Comparison of ENCODE assay signal across 15 cellular contexts in genomic region chr3:172320468-172320867, GRCh38.
A peak's percentile ranks its signal among the peaks of the same experiment; 100 is the strongest.
DNase-seq lines count a peak whose midpoint lies in the region; ATAC-seq and TF ChIP-seq lines count a peak whose summit lies in the region.
"Had no signal": no experiment of that assay in that cellular context is flagged by ENCODE, and none has a peak within 500 bp of the region (broad histone marks: within the 10 kb centered on the region; RNA-seq: fewer than 3 reads in every experiment).

No MANE protein-coding gene starts in this region.

- peaks cover 3% of the 10 kb centered on the region for H3K36me3 ChIP-seq in cardiac muscle cell
- peaks cover 69% of the 10 kb centered on the region for H3K36me3 ChIP-seq in brain microvascular endothelial cell (replicated peaks)
- peaks cover 7 to 14% (median 13%) of the 10 kb centered on the region in 3 donors for H3K36me3 ChIP-seq in tibial artery
- H3K36me3 ChIP-seq in body of pancreas (replicated peaks in 1 of 2; ENCODE audit: insufficient read depth in 1 of 2, low read depth in 2 of 2), result peaks cover 0 to 1% of the 10 kb centered on the region in 2 donors

- H3K27ac ChIP-seq in cardiac muscle cell (peak overlapping the region; percentile 87), brain microvascular endothelial cell (peak overlapping the region; percentile 51), tibial artery (peak overlapping the region; percentile 74 to 79), body of pancreas (peak overlapping the region in 1 of 4 donors; percentile 39)
- H3K27ac ChIP-seq: WERI-Rb-1 had no signal

- TF ChIP-seq POLR2A in body of pancreas (IDR thresholded peaks at IDR 0.05), result no peak

- 70 to 74% methylated on average over 2 of the region's 2 CpGs for WGBS in body of pancreas, 2 donors

- ATAC-seq in Right ventricle myocardium inferior (no peak), natural killer cell (no peak), GM19463 (IDR thresholded peaks at IDR 0.05; ENCODE audit: unreplicated experiment) (no peak), body of pancreas (no peak), GM18502 (IDR thresholded peaks at IDR 0.05; ENCODE audit: poor library complexity, unreplicated experiment) (no peak)
- ATAC-seq: left colon had no signal

- H3K4me1 Mint-ChIP-seq in natural killer cell, result peaks cover 21 to 24% of the 10 kb centered on the region in 2 donors

- TF ChIP-seq CTCF in cardiac muscle cell (IDR thresholded peaks at IDR 0.05; ENCODE audit: low read depth, low read length), result no peak
- TF ChIP-seq CTCF in brain microvascular endothelial cell (IDR thresholded peaks at IDR 0.05; ENCODE audit: low read depth, low read length, missing control alignments), result no peak
- TF ChIP-seq CTCF in natural killer cell (IDR thresholded peaks at IDR 0.05), result no peak
- no peak for TF ChIP-seq CTCF in tibial artery (IDR thresholded peaks at IDR 0.05)
- TF ChIP-seq CTCF in body of pancreas (IDR thresholded peaks at IDR 0.05), result no peak

- no peaks in the 10 kb centered on the region for H3K9me3 ChIP-seq in cardiac muscle cell (ENCODE audit: low read depth)
- no peaks in the 10 kb centered on the region for H3K9me3 ChIP-seq in tibial artery
- no peaks in the 10 kb centered on the region for H3K9me3 ChIP-seq in body of pancreas

- DNase-seq in cardiac muscle cell (ENCODE audit: low read depth in 1 of 2, low spot score in 1 of 2) (no peak), Right ventricle myocardium inferior (ENCODE audit: missing footprints) (no peak), brain microvascular endothelial cell (no peak), natural killer cell (no peak), tibial artery (no peak), body of pancreas (no peak)
- DNase-seq: activated gamma-delta T cell; CD4-positive, alpha-beta memory T cell; HCEC 1CT; left colon; NCI-H2081 treated with DMSO at 0.1 percent for 48 hours; NCI-H748 treated with DMSO at 0.1 percent for 48 hours; WERI-Rb-1 had no signal

- H3K27me3 ChIP-seq in cardiac muscle cell (no peaks in the 10 kb centered on the region), brain microvascular endothelial cell (replicated peaks) (no peaks in the 10 kb centered on the region), tibial artery (no peaks in the 10 kb centered on the region), body of pancreas (no peaks in the 10 kb centered on the region)

- intact Hi-C loops in Right ventricle myocardium inferior (cut with DNase I), result no loop called here
- intact Hi-C loops in natural killer cell (cut with micrococcal nuclease), result no loop called here
- intact Hi-C loops in tibial artery (cut with DNase I; ENCODE audit: low total_unique reads), result no loop called here
- intact Hi-C loops in body of pancreas (cut with DNase I), result no loop called here

- peak overlapping the region; percentile 47 to 76 for H3K27ac Mint-ChIP-seq in natural killer cell

- H3K36me3 Mint-ChIP-seq in natural killer cell, result peaks cover 7% of the 10 kb centered on the region

- H3K27me3 Mint-ChIP-seq in natural killer cell (ENCODE audit: low read depth in 2 of 2), result no peaks in the 10 kb centered on the region
- H3K27me3 Mint-ChIP-seq: CD4-positive, alpha-beta memory T cell had no signal

- H3K4me1 ChIP-seq in cardiac muscle cell (ENCODE audit: low read depth) (peaks cover 57% of the 10 kb centered on the region), tibial artery (peaks cover 0 to 81% (median 60%) of the 10 kb centered on the region in 4 donors), body of pancreas (peaks cover 31% of the 10 kb centered on the region)

- H3K9me3 Mint-ChIP-seq in natural killer cell, result no peaks in the 10 kb centered on the region
- H3K9me3 Mint-ChIP-seq: CD4-positive, alpha-beta memory T cell had no signal

- no peak overlapping the region for H3K4me3 Mint-ChIP-seq in natural killer cell
- H3K4me3 Mint-ChIP-seq: CD4-positive, alpha-beta memory T cell had no signal

- no peak overlapping the region for H3K4me3 ChIP-seq in cardiac muscle cell
- H3K4me3 ChIP-seq in brain microvascular endothelial cell (ENCODE audit: low read depth, low read length), result no peak overlapping the region
- no peak overlapping the region for H3K4me3 ChIP-seq in tibial artery
- H3K4me3 ChIP-seq in body of pancreas, result no peak overlapping the region

- in situ Hi-C loops in brain microvascular endothelial cell (cut with HindIII; ENCODE audit: low pct_ligation_motif_present, low sequenced_read_pairs), result no loop called here
